8 cellular contexts compared by ENCODE assay signal in genomic region chr19:49338691-49339363, GRCh38. TPM values are rescaled to one million over a fixed set of nuclear protein-coding genes. Genes with fewer than 3 reads are reported as not detected.
DNase-seq lines count a peak whose midpoint lies in the region; ATAC-seq and TF ChIP-seq lines count a peak whose summit lies in the region.

No MANE protein-coding gene starts in this region.

- no peak for TF ChIP-seq POLR2A in Peyer's patch (IDR thresholded peaks at IDR 0.05)

- peaks cover 0 to 35% (median 23%) of the 10 kb centered on the region in 4 donors for H3K4me1 ChIP-seq in Peyer's patch

- no peaks in the 10 kb centered on the region for H3K27me3 ChIP-seq in Peyer's patch

- no peak for ATAC-seq in GM21360 (IDR thresholded peaks at IDR 0.05; ENCODE audit: unreplicated experiment)

- peak overlapping the region; percentile 76 for H3K4me3 Mint-ChIP-seq in nephron progenitor cell

- peaks cover 60% of the 10 kb centered on the region for H3K4me1 Mint-ChIP-seq in nephron progenitor cell

- H3K27ac ChIP-seq in Peyer's patch = peak overlapping the region in 3 of 4 donors; percentile 45 to 86 (median 79)

- H3K9me3 Mint-ChIP-seq in nephron progenitor cell = peaks cover 4% of the 10 kb centered on the region

- H3K4me3 ChIP-seq in Peyer's patch = peak overlapping the region; percentile 10 to 38 (median 34)
- peak overlapping the region; percentile 13 for H3K4me3 ChIP-seq in fibroblast of pulmonary artery (replicated peaks; ENCODE audit: low read depth, low read length)

- DNase-seq in GM20000 (ENCODE audit: low spot score) (peak; percentile 56), Peyer's patch (peak; percentile 64 to 88 (median 85)), fibroblast of pulmonary artery (ENCODE audit: low read depth) (peak; percentile 44), nephron progenitor cell (peak; percentile 95), glomerular visceral epithelial cell (ENCODE audit: extremely low spot score) (no peak), GM13976 (ENCODE audit: low spot score) (no peak)
- no peak for DNase-seq in activated CD4-positive, alpha-beta T cell treated with anti-CD3 and anti-CD28 coated beads, Interleukin-2, amount 50 U/mL, for 1 hour

- H3K27ac Mint-ChIP-seq in nephron progenitor cell = peak overlapping the region; percentile 94

- in situ Hi-C loops in GM13976 (cut with MboI; ENCODE audit: low sequenced_read_pairs, unreplicated experiment) = no loop called here

- TF ChIP-seq CTCF in GM20000 (IDR thresholded peaks at IDR 0.05; ENCODE audit: extremely low read depth, missing control alignments) (no peak), Peyer's patch (IDR thresholded peaks at IDR 0.05) (no peak), fibroblast of pulmonary artery (IDR thresholded peaks at IDR 0.05; ENCODE audit: low read length, missing control alignments) (no peak), nephron progenitor cell (IDR thresholded peaks at IDR 0.05) (no peak), GM13976 (IDR thresholded peaks at IDR 0.05; ENCODE audit: borderline replicate concordance, control extremely low read depth, extremely low read depth, insufficient read depth, missing control alignments) (no peak)

- no peaks in the 10 kb centered on the region for H3K36me3 ChIP-seq in Peyer's patch

- H3K27me3 Mint-ChIP-seq in nephron progenitor cell (ENCODE audit: low read depth, poor library complexity) = peaks cover 17% of the 10 kb centered on the region

- no peaks in the 10 kb centered on the region for H3K9me3 ChIP-seq in Peyer's patch

- H3K36me3 Mint-ChIP-seq in nephron progenitor cell (ENCODE audit: low read depth) = peaks cover 47% of the 10 kb centered on the region

RNA-seq across cellular contexts. Expression of gene CD37, which starts 3.6 kb away (rescaled TPM):
- 100 to 1,000 TPM in 1 of 4 donors, 10 to 100 TPM in 3; 12.3 to 203 (median 48.4) TPM for total RNA-seq in Peyer's patch

RNA-seq across cellular contexts. Expression of gene SLC6A16, which starts 13.8 kb away (rescaled TPM):
- 1 to 10 TPM in 1 of 4 donors, under 1 TPM in 1, not detected in 2; 0.27 to 5.8 TPM for total RNA-seq in Peyer's patch

RNA-seq across cellular contexts. Expression of gene TEAD2, which starts 23.4 kb away (rescaled TPM):
- total RNA-seq in Peyer's patch = 10 to 100 TPM in 1 of 4 donors, 1 to 10 TPM in 3; 1.2 to 28.1 (median 7.9) TPM

RNA-seq across cellular contexts. Expression of gene DKKL1, which starts 24.9 kb away (rescaled TPM):
- not detected for total RNA-seq in Peyer's patch

RNA-seq across cellular contexts. Expression of gene KASH5, which starts 49.2 kb away (rescaled TPM):
- not detected for total RNA-seq in Peyer's patch

Comparison
In these comparisons a context has a peak if more than half of its experiments do, and no peak if none do; other contexts are left out.
1. DNase-seq: peak in GM20000 (single experiment), Peyer's patch (3 of 3), fibroblast of pulmonary artery (single experiment) and nephron progenitor cell (single experiment); none in glomerular visceral epithelial cell (single experiment), GM13976 (single experiment) and activated CD4-positive, alpha-beta T cell treated with anti-CD3 and anti-CD28 coated beads, Interleukin-2, amount 50 U/mL, for 1 hour (single experiment).